24 cellular contexts compared by ENCODE assay signal in genomic region chr17:69213059-69213813, GRCh38. TPM values are rescaled to one million over a fixed set of nuclear protein-coding genes. Genes with fewer than 3 reads are reported as not detected.
DNase-seq lines count a peak whose midpoint lies in the region; ATAC-seq and TF ChIP-seq lines count a peak whose summit lies in the region.
"Had no signal": no experiment of that assay in that cellular context is flagged by ENCODE, and none has a peak within 500 bp of the region (broad histone marks: within the 10 kb centered on the region; RNA-seq: fewer than 3 reads in every experiment).

No MANE protein-coding gene starts in this region.

- H2BK15ac ChIP-seq in mesendoderm (replicated peaks; ENCODE audit: low read depth) = no peak overlapping the region

- no peak overlapping the region for H2BK5ac ChIP-seq in mesendoderm (ENCODE audit: low read length)

- H3K23ac ChIP-seq in mesendoderm (ENCODE audit: low read length) = no peak overlapping the region

- DNase-seq in ELF-1 (ENCODE audit: low read depth, low spot score) = peak; percentile 86
- no peak for DNase-seq in PC-3
- DNase-seq in mesendoderm = peak; percentile 61
- DNase-seq in NCI-H524 (lab: John Stamatoyannopoulos, UW) = no peak
- no peak for DNase-seq in SIG-M5 treated with dmso at 0.1 percent for 504 hours (lab: John Stamatoyannopoulos, UW; ENCODE audit: unreplicated experiment)
- DNase-seq: activated CD8-positive, alpha-beta T cell treated with anti-CD3 and anti-CD28 coated beads for 36 hours; activated naive CD4-positive, alpha-beta T cell treated with Interleukin-2 at 50 U/mL for 16 hours; activated T-cell treated with anti-CD3 and anti-CD28 coated beads, Interleukin-2, amount 50 U/mL, for 24 hours; amygdala; caudate nucleus; foreskin melanocyte; hypothalamus; naive thymus-derived CD8-positive, alpha-beta T cell; NCI-H1436 treated with DMSO at 0.1 percent for 48 hours; ovary; sigmoid colon; stimulated activated CD4-positive, alpha-beta T cell treated with anti-CD3 and anti-CD28 coated beads, Interleukin-1b, Interleukin-23, amount 100 ng/mL, for 48 hours; stimulated activated naive CD4-positive, alpha-beta T cell; T-helper 1 cell; tibial artery had no signal

- intact Hi-C loops in PC-3 (cut with micrococcal nuclease) = no loop called here

- no peaks in the 10 kb centered on the region for H3K27me3 ChIP-seq in PC-3 (ENCODE audit: low read length)
- no peaks in the 10 kb centered on the region for H3K27me3 ChIP-seq in mesendoderm (ENCODE audit: insufficient read depth, low read length, poor library complexity)
- H3K27me3 ChIP-seq: ovary, sigmoid colon, tibial artery had no signal

- ATAC-seq in PC-3 (no peak), HG02973 (IDR thresholded peaks at IDR 0.05; ENCODE audit: unreplicated experiment) (no peak)
- ATAC-seq: activated CD8-positive, alpha-beta T cell treated with anti-CD3 and anti-CD28 coated beads for 36 hours; naive thymus-derived CD8-positive, alpha-beta T cell had no signal

- BruUV-seq in PC-3 (replicated peaks; lab: Mats Ljungman, UMichigan) = no TSS peak

- H3K79me2 ChIP-seq in PC-3 (ENCODE audit: low read length) (no peaks in the 10 kb centered on the region), mesendoderm (ENCODE audit: control insufficient read depth, insufficient read depth, low read length) (no peaks in the 10 kb centered on the region)

- CTCF ChIA-PET in HEK293 (lab: Yijun Ruan, JAX) = interaction anchor here (0.6 kb wide), 1 partner anchor 8 kb away, joined by 4 read pairs; no protein-coding TSS in a partner anchor
- CTCF ChIA-PET in PC-3 (lab: Charles Lee) = interaction anchor here (0.6 kb wide), 1 partner anchor 439 kb away, joined by 8 read pairs; no protein-coding TSS in a partner anchor

- no CpG with 5 or more reads among the region's 9 CpGs for WGBS in mesendoderm (ENCODE audit: extremely low coverage, insufficient coverage, low lambda C conversion rate)

- no peak overlapping the region for H2AFZ ChIP-seq in PC-3 (ENCODE audit: low read length)

- no peaks in the 10 kb centered on the region for H3K9me2 ChIP-seq in PC-3 (replicated peaks; ENCODE audit: low read length)

- H3F3A ChIP-seq in PC-3 (ENCODE audit: low read length, unreplicated experiment) = no peaks in the 10 kb centered on the region

- H3K4me2 ChIP-seq in PC-3 (ENCODE audit: low read length) = no peak overlapping the region
- H3K4me2 ChIP-seq in mesendoderm (ENCODE audit: low read length) = no peak overlapping the region

- H3K27ac ChIP-seq in HEK293 (ENCODE audit: extremely low read depth, low read depth, low read length) (no peak overlapping the region), PC-3 (ENCODE audit: low read length) (no peak overlapping the region), mesendoderm (ENCODE audit: low read depth, low read length) (no peak overlapping the region)
- H3K27ac ChIP-seq: epithelial cell of prostate, ovary, sigmoid colon, tibial artery, VCaP had no signal

- H3K79me1 ChIP-seq in mesendoderm (ENCODE audit: low read length) = no peaks in the 10 kb centered on the region

- H4K20me1 ChIP-seq in PC-3 (ENCODE audit: low read length) = no peaks in the 10 kb centered on the region

- H4K5ac ChIP-seq in mesendoderm (ENCODE audit: low read length) = no peak overlapping the region

- H3K4me3 ChIP-seq in HEK293 (ENCODE audit: low read depth, low read length) (no peak overlapping the region), PC-3 (ENCODE audit: low read length) (no peak overlapping the region), mesendoderm (ENCODE audit: low read length) (no peak overlapping the region)
- H3K4me3 ChIP-seq: ovary, sigmoid colon, tibial artery had no signal

- no peaks in the 10 kb centered on the region for H3K9me3 ChIP-seq in HEK293 (ENCODE audit: control insufficient read depth, insufficient read depth, low read depth, low read length)
- no peaks in the 10 kb centered on the region for H3K9me3 ChIP-seq in PC-3 (ENCODE audit: low read length)
- H3K9me3 ChIP-seq: ovary, sigmoid colon, tibial artery had no signal

- no peak overlapping the region for H3K9ac ChIP-seq in PC-3 (ENCODE audit: low read length)
- H3K9ac ChIP-seq in mesendoderm (ENCODE audit: low read length) = no peak overlapping the region

- POLR2A ChIA-PET in HEK293 (lab: Yijun Ruan, JAX) (no interaction called here), PC-3 (lab: Charles Lee; ENCODE audit: unreplicated experiment) (no interaction called here)

- no peak overlapping the region for H3K56ac ChIP-seq in mesendoderm (ENCODE audit: low read length)

- no peak overlapping the region for H3K4ac ChIP-seq in mesendoderm (ENCODE audit: low read depth, low read length)

- no peak overlapping the region for H4K8ac ChIP-seq in mesendoderm (ENCODE audit: low read depth, low read length)

- no peak overlapping the region for H2AK5ac ChIP-seq in mesendoderm (ENCODE audit: low read length)

- TF ChIP-seq CTCF in HEK293 (tag by site-specific recombination; IDR thresholded peaks at IDR 0.05) (no peak), PC-3 (conservative IDR thresholded peaks at IDR 0.05; ENCODE audit: low read depth, low read length) (peak; percentile 40; the same call in 1 of the 2 replicates)

- H3K36me3 ChIP-seq in HEK293 (ENCODE audit: control insufficient read depth in 2 of 2, insufficient read depth in 1 of 2, low read length in 2 of 2) = no peaks in the 10 kb centered on the region
- H3K36me3 ChIP-seq in PC-3 (ENCODE audit: low read depth, low read length) = no peaks in the 10 kb centered on the region
- no peaks in the 10 kb centered on the region for H3K36me3 ChIP-seq in mesendoderm (ENCODE audit: control insufficient read depth, insufficient read depth, low read length)
- H3K36me3 ChIP-seq: ovary, sigmoid colon had no signal

- no peak overlapping the region for H2BK120ac ChIP-seq in mesendoderm (ENCODE audit: low read depth, low read length)

- H3K4me1 ChIP-seq in HEK293 (ENCODE audit: control insufficient read depth, insufficient read depth, low read length) = no peaks in the 10 kb centered on the region
- H3K4me1 ChIP-seq in PC-3 (ENCODE audit: insufficient read depth, low read length) = no peaks in the 10 kb centered on the region
- no peaks in the 10 kb centered on the region for H3K4me1 ChIP-seq in mesendoderm (ENCODE audit: control insufficient read depth, low read depth, low read length)
- H3K4me1 ChIP-seq: sigmoid colon, tibial artery had no signal

- H3K18ac ChIP-seq in mesendoderm (ENCODE audit: low read length) = no peak overlapping the region

TF ChIP-seq in HEK293, 187 proteins besides CTCF, POLR2A, EP300 and RAD21:
- TF ChIP-seq ZFHX2 (tag by site-specific recombination; conservative IDR thresholded peaks at IDR 0.05) (peak; percentile 63), EGR2 (tag by site-specific recombination; IDR thresholded peaks at IDR 0.05; ENCODE audit: low read depth) (peak; percentile 87), ZNF18 (tag by site-specific recombination; IDR thresholded peaks at IDR 0.05) (no peak)

RNA-seq across cellular contexts. Expression of gene ABCA10, which starts 15.4 kb away (rescaled TPM):
- total RNA-seq in PC-3 (2014; rRNA removed) = 0.12 and 0.47 TPM in 2 replicates
- polyA plus RNA-seq in mesendoderm (2013, experiment 1 of 2) = not detected
- polyA plus RNA-seq in mesendoderm (2013, experiment 2 of 2) = not detected
- polyA plus RNA-seq: naive thymus-derived CD8-positive, alpha-beta T cell had no signal

Comparison
In these comparisons a context has a peak if more than half of its experiments do, and no peak if none do; other contexts are left out.
1. DNase-seq: peak in ELF-1 (single experiment) and mesendoderm (single experiment); none in PC-3 (single experiment), NCI-H524 (0 of 2) and SIG-M5 treated with dmso at 0.1 percent for 504 hours (single experiment).